14 cellular contexts compared by ENCODE assay signal in genomic region chr4:104815593-104816156, GRCh38.
DNase-seq lines count a peak whose midpoint lies in the region; ATAC-seq and TF ChIP-seq lines count a peak whose summit lies in the region.
"Had no signal": no experiment of that assay in that cellular context is flagged by ENCODE, and none has a peak within 500 bp of the region (broad histone marks: within the 10 kb centered on the region; RNA-seq: fewer than 3 reads in every experiment).

No MANE protein-coding gene starts in this region.

- no peaks in the 10 kb centered on the region for H3K27me3 Mint-ChIP-seq in T-helper 2 cell treated with Interferon-gamma antibody and Interleukin-4, amounts not matched to agents 5 μg/mL and 100 μg/mL, for 36 hours (ENCODE audit: low read depth)

- WGBS in heart right ventricle, 2 donors = 51 to 58% methylated on average over 1 of the region's 1 CpG

- TF ChIP-seq CTCF in left lung (IDR thresholded peaks at IDR 0.05) (no peak), heart right ventricle (IDR thresholded peaks at IDR 0.05) (no peak)

- no peak overlapping the region for H3K27ac Mint-ChIP-seq in T-helper 2 cell treated with Interferon-gamma antibody and Interleukin-4, amounts not matched to agents 5 μg/mL and 100 μg/mL, for 36 hours

- no peaks in the 10 kb centered on the region for H3K4me1 ChIP-seq in left lung
- H3K4me1 ChIP-seq in heart right ventricle = no peaks in the 10 kb centered on the region
- H3K4me1 ChIP-seq: right lobe of liver had no signal

- DNase-seq in NAMALWA (ENCODE audit: low spot score) = peak; percentile 8
- DNase-seq in left lung = no peak
- no peak for DNase-seq in heart right ventricle
- no peak for DNase-seq in T-helper 2 cell treated with Interferon-gamma antibody and Interleukin-4, amounts not matched to agents 5 μg/mL and 100 μg/mL, for 36 hours (ENCODE audit: low spot score)
- no peak for DNase-seq in LoVo (ENCODE audit: low spot score)
- DNase-seq in left lobe of liver (ENCODE audit: low spot score) = no peak
- DNase-seq: activated CD4-positive, CD25-positive, alpha-beta regulatory T cell; activated gamma-delta T cell; Calu3; NCI-H1417; right lobe of liver had no signal

- peaks cover 3% of the 10 kb centered on the region for H3K9me3 Mint-ChIP-seq in T-helper 2 cell treated with Interferon-gamma antibody and Interleukin-4, amounts not matched to agents 5 μg/mL and 100 μg/mL, for 36 hours

- H3K36me3 Mint-ChIP-seq in T-helper 2 cell treated with Interferon-gamma antibody and Interleukin-4, amounts not matched to agents 5 μg/mL and 100 μg/mL, for 36 hours (ENCODE audit: low read depth) = no peaks in the 10 kb centered on the region

- H3K27ac ChIP-seq in left lung = no peak overlapping the region
- no peak overlapping the region for H3K27ac ChIP-seq in heart right ventricle
- H3K27ac ChIP-seq: HL-60, right lobe of liver had no signal

- no peak overlapping the region for H3K4me3 ChIP-seq in left lung
- H3K4me3 ChIP-seq in heart right ventricle = no peak overlapping the region
- H3K4me3 ChIP-seq: right lobe of liver had no signal

- intact Hi-C loops in left lung (cut with DNase I) = no loop called here
- intact Hi-C loops in heart right ventricle (cut with DNase I) = no loop called here

- H3K36me3 ChIP-seq in left lung (no peaks in the 10 kb centered on the region), heart right ventricle (no peaks in the 10 kb centered on the region)
- H3K36me3 ChIP-seq: right lobe of liver had no signal

- ATAC-seq in GM19328 (IDR thresholded peaks at IDR 0.05; ENCODE audit: unreplicated experiment) (peak; percentile 81), HG02763 (IDR thresholded peaks at IDR 0.05; ENCODE audit: unreplicated experiment) (peak; percentile 60), left lung (peak; percentile 75), heart right ventricle (no peak), left lobe of liver (no peak)
- ATAC-seq: right lobe of liver had no signal

- H3K4me3 Mint-ChIP-seq in T-helper 2 cell treated with Interferon-gamma antibody and Interleukin-4, amounts not matched to agents 5 μg/mL and 100 μg/mL, for 36 hours = no peak overlapping the region

- H3K4me1 Mint-ChIP-seq in T-helper 2 cell treated with Interferon-gamma antibody and Interleukin-4, amounts not matched to agents 5 μg/mL and 100 μg/mL, for 36 hours (ENCODE audit: low read depth) = no peaks in the 10 kb centered on the region

- H3K9me3 ChIP-seq in left lung (no peaks in the 10 kb centered on the region), heart right ventricle (peaks cover 0 to 5% (median 0%) of the 10 kb centered on the region in 11 donors)
- H3K9me3 ChIP-seq: right lobe of liver had no signal

- H3K27me3 ChIP-seq in left lung (no peaks in the 10 kb centered on the region), heart right ventricle (no peaks in the 10 kb centered on the region)
- H3K27me3 ChIP-seq: right lobe of liver had no signal

Comparison
In these comparisons a context has a peak if more than half of its experiments do, and no peak if none do; other contexts are left out.
1. ATAC-seq: peak in GM19328 (single experiment), HG02763 (single experiment) and left lung (single experiment); none in heart right ventricle (0 of 8) and left lobe of liver (single experiment).